ENCODE assay signal across 8 cellular contexts in the genomic region with DNA sequence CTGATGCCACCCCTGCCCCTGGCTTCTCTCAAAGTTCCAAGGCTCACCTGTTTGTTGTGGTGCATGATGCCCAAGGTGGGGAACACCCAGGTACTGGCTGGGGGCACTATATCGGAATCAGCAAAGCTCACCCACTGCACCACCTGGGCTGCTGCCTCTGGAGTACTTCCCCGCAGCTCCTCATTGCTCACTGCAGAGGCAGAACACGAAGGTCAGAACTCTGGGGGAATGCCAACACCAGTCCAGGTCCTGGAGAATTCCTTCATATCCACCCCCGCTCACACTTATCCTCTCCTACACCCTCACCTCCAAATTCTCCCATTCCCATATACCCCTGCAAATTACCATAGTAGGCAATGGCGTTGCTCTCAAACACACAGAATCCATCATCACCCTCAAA. TPM values are rescaled to one million over a fixed set of nuclear protein-coding genes. Genes with fewer than 3 reads are reported as not detected.
A peak's percentile ranks its signal among the peaks of the same experiment; 100 is the strongest.
DNase-seq lines count a peak whose midpoint lies in the region; ATAC-seq, FAIRE-seq and TF ChIP-seq lines count a peak whose summit lies in the region.
"Not testable (repeated sequence)": the region's sequence is repeated elsewhere in the genome, so short reads cannot be mapped to it uniquely, and the experiment has no call there.

No MANE protein-coding gene starts in this region.

- not testable (repeated sequence) for H3K9me2 ChIP-seq in HCT116 (ENCODE audit: insufficient read depth)

- H2AFZ ChIP-seq in HCT116 (ENCODE audit: low read depth, low read length, poor library complexity, severe bottlenecking); OCI-LY3 (ENCODE audit: low read depth, low read length); endothelial cell of umbilical vein (ENCODE audit: low read depth, low read length); smooth muscle cell (ENCODE audit: low read depth): not testable (repeated sequence)

- POLR2A ChIA-PET in HCT116 (lab: Charles Lee); activated naive CD8-positive, alpha-beta T cell treated with anti-CD3 and anti-CD28 coated beads, Interleukin-2, amount 10 ng/mL, durations not matched to agents 7 days and 5 days (lab: Charles Lee); endothelial cell of umbilical vein (lab: Charles Lee): not testable (repeated sequence)
- POLR2A ChIA-PET in naive thymus-derived CD4-positive, alpha-beta T cell (lab: Charles Lee), result interaction anchor here (0.8 to 8.1 kb wide), 5 partner anchors 15 to 270 kb away, joined by 4 to 92 read pairs (median 5); a partner anchor contains a TSS

- FAIRE-seq in endothelial cell of umbilical vein (lab: Jason Lieb, UNC), result peak; percentile 42

- DNase-seq in HCT116 (ENCODE audit: low read depth, low spot score); activated CD4-positive, alpha-beta T cell treated with anti-CD3 and anti-CD28 coated beads, Interleukin-2, amount 10 ng/mL, durations not matched to agents 24 days and 14 days; activated naive CD8-positive, alpha-beta T cell treated with anti-CD3 and anti-CD28 coated beads, Interleukin-2, amount 10 ng/mL, durations not matched to agents 7 days and 5 days; endothelial cell of umbilical vein (ENCODE audit: low read depth, low spot score); naive thymus-derived CD4-positive, alpha-beta T cell; smooth muscle cell (lab: John Stamatoyannopoulos, UW; ENCODE audit: unreplicated experiment): not testable (repeated sequence)

- CTCF ChIA-PET in HCT116 (lab: Charles Lee), result interaction anchor here (2.0 kb wide), 1 partner anchor 10 kb away, joined by 7 read pairs; no protein-coding TSS in a partner anchor
- CTCF ChIA-PET in endothelial cell of umbilical vein (lab: Charles Lee), result interaction anchor here (1.3 to 4.2 kb wide), 2 partner anchors 11 to 147 kb away, joined by 4 to 26 read pairs; no protein-coding TSS in a partner anchor
- CTCF ChIA-PET in naive thymus-derived CD4-positive, alpha-beta T cell (lab: Charles Lee), result not testable (repeated sequence)

- H3K4me3 Mint-ChIP-seq in activated CD4-positive, alpha-beta T cell treated with anti-CD3 and anti-CD28 coated beads, Interleukin-2, amount 10 ng/mL, durations not matched to agents 24 days and 14 days, result peak overlapping the region; percentile 96
- peak overlapping the region; percentile 8 for H3K4me3 Mint-ChIP-seq in activated naive CD8-positive, alpha-beta T cell treated with anti-CD3 and anti-CD28 coated beads, Interleukin-2, amount 10 ng/mL, durations not matched to agents 7 days and 5 days
- peak overlapping the region in 6 of 10 donors; percentile 5 to 100 (median 94) for H3K4me3 Mint-ChIP-seq in naive thymus-derived CD4-positive, alpha-beta T cell

- peaks cover 78% of the 10 kb centered on the region for H3K36me3 Mint-ChIP-seq in activated CD4-positive, alpha-beta T cell treated with anti-CD3 and anti-CD28 coated beads, Interleukin-2, amount 10 ng/mL, durations not matched to agents 24 days and 14 days (ENCODE audit: low read depth)
- H3K36me3 Mint-ChIP-seq in activated naive CD8-positive, alpha-beta T cell treated with anti-CD3 and anti-CD28 coated beads, Interleukin-2, amount 10 ng/mL, durations not matched to agents 7 days and 5 days, result peaks cover 47% of the 10 kb centered on the region
- peaks cover 16 to 36% (median 34%) of the 10 kb centered on the region in 5 donors for H3K36me3 Mint-ChIP-seq in naive thymus-derived CD4-positive, alpha-beta T cell

- H3K9ac ChIP-seq in BLaER1 treated with 17β-estradiol and CSF1 and Interleukin-3, amounts not matched to agents 10 nM and 100 nM, result peak overlapping the region; percentile 92 to 98 (median 95); a peak in 20 of 22 replicates
- peak overlapping the region; percentile 98; the same call in 1 of the 2 replicates for H3K9ac ChIP-seq in HCT116 (ENCODE audit: low read length)
- H3K9ac ChIP-seq in OCI-LY3 (ENCODE audit: low read length); endothelial cell of umbilical vein (replicated peaks; ENCODE audit: extremely low read depth, insufficient read depth, low read length); smooth muscle cell (ENCODE audit: low read depth): not testable (repeated sequence)

- 95% methylated on average over 5 of the region's 5 CpGs for WGBS in smooth muscle cell (ENCODE audit: low lambda C conversion rate)

- H3K4me3 ChIP-seq in BLaER1 treated with 17β-estradiol and CSF1 and Interleukin-3, amounts not matched to agents 10 nM and 100 nM, result peak overlapping the region in 7 of 10 experiments; percentile 85 to 99 (median 94); a peak in 10 of 20 replicates
- not testable (repeated sequence) for H3K4me3 ChIP-seq in HCT116 (replicated peaks in 1 of 2; ENCODE audit: low read depth in 1 of 2, low read length in 2 of 2); endothelial cell of umbilical vein (replicated peaks in 1 of 3; ENCODE audit: insufficient read depth in 1 of 3, low read depth in 1 of 3, low read length in 3 of 3); naive thymus-derived CD4-positive, alpha-beta T cell (ENCODE audit: low read length); smooth muscle cell
- H3K4me3 ChIP-seq in OCI-LY3 (ENCODE audit: low read length), result peak overlapping the region; percentile 93; the same call in 1 of the 2 replicates

- peak overlapping the region; percentile 75 for H3K27ac Mint-ChIP-seq in activated CD4-positive, alpha-beta T cell treated with anti-CD3 and anti-CD28 coated beads, Interleukin-2, amount 10 ng/mL, durations not matched to agents 24 days and 14 days
- H3K27ac Mint-ChIP-seq in activated naive CD8-positive, alpha-beta T cell treated with anti-CD3 and anti-CD28 coated beads, Interleukin-2, amount 10 ng/mL, durations not matched to agents 7 days and 5 days, result not testable (repeated sequence)
- H3K27ac Mint-ChIP-seq in naive thymus-derived CD4-positive, alpha-beta T cell, result peak overlapping the region in 8 of 9 donors; percentile 44 to 98 (median 88)

- H4K20me1 ChIP-seq in BLaER1 treated with 17β-estradiol and CSF1 and Interleukin-3, amounts not matched to agents 10 nM and 100 nM, result peaks cover 58 to 70% (median 65%) of the 10 kb centered on the region in 11 experiments; a peak in 21 of 22 replicates
- H4K20me1 ChIP-seq in HCT116 (ENCODE audit: insufficient read depth) (peaks cover 22% of the 10 kb centered on the region; the same call in 1 of the 2 replicates), smooth muscle cell (ENCODE audit: low read depth) (peaks cover 63% of the 10 kb centered on the region)
- H4K20me1 ChIP-seq in OCI-LY3 (ENCODE audit: insufficient read depth, low read length); endothelial cell of umbilical vein (replicated peaks; ENCODE audit: control insufficient read depth, extremely low read depth, insufficient read depth, low read length): not testable (repeated sequence)

- not testable (repeated sequence) for TF ChIP-seq RAD21 in HCT116 (IDR thresholded peaks at IDR 0.05; ENCODE audit: low read depth)

- H3K9me3 ChIP-seq in BLaER1 treated with 17β-estradiol and CSF1 and Interleukin-3, amounts not matched to agents 10 nM and 100 nM (replicated peaks in 1 of 11); HCT116 (ENCODE audit: control insufficient read depth in 1 of 2, insufficient read depth in 1 of 2, low read depth in 1 of 2, low read length in 2 of 2); OCI-LY3 (ENCODE audit: insufficient read depth, low read length); endothelial cell of umbilical vein (replicated peaks; ENCODE audit: control insufficient read depth, insufficient read depth, low read length); naive thymus-derived CD4-positive, alpha-beta T cell (ENCODE audit: control insufficient read depth in 2 of 3, low read length in 3 of 3); smooth muscle cell (replicated peaks; ENCODE audit: low read depth): not testable (repeated sequence)

- not testable (repeated sequence) for TF ChIP-seq CTCF in HCT116 (IDR thresholded peaks at IDR 0.05 in 2 of 3, conservative IDR thresholded peaks at IDR 0.05 in 1 of 3; ENCODE audit: borderline replicate concordance in 1 of 3, insufficient read depth in 1 of 3, low read depth in 2 of 3, low read length in 2 of 3); OCI-LY3 (IDR thresholded peaks at IDR 0.05; ENCODE audit: low read depth, low read length); endothelial cell of umbilical vein (IDR thresholded peaks at IDR 0.05; ENCODE audit: extremely low read depth in 1 of 2, insufficient read depth in 1 of 2, low read depth in 1 of 2, low read length in 2 of 2); smooth muscle cell (IDR thresholded peaks at IDR 0.05; ENCODE audit: borderline replicate concordance, insufficient read depth, poor library complexity, severe bottlenecking)

- not testable (repeated sequence) for H3K27me3 Mint-ChIP-seq in activated CD4-positive, alpha-beta T cell treated with anti-CD3 and anti-CD28 coated beads, Interleukin-2, amount 10 ng/mL, durations not matched to agents 24 days and 14 days; activated naive CD8-positive, alpha-beta T cell treated with anti-CD3 and anti-CD28 coated beads, Interleukin-2, amount 10 ng/mL, durations not matched to agents 7 days and 5 days; naive thymus-derived CD4-positive, alpha-beta T cell

- not testable (repeated sequence) for BruUV-seq in HCT116 (replicated peaks; lab: Mats Ljungman, UMichigan); endothelial cell of umbilical vein (replicated peaks; lab: Mats Ljungman, UMichigan)

- H3K4me2 ChIP-seq in BLaER1 treated with 17β-estradiol and CSF1 and Interleukin-3, amounts not matched to agents 10 nM and 100 nM, result peak overlapping the region; percentile 92 to 99 (median 96)
- H3K4me2 ChIP-seq in HCT116 (ENCODE audit: low read length) (peak overlapping the region; percentile 87; the same call in 1 of the 2 replicates), OCI-LY3 (ENCODE audit: low read length) (peak overlapping the region; percentile 73), endothelial cell of umbilical vein (ENCODE audit: insufficient read depth, low read length) (peak overlapping the region; percentile 92)
- not testable (repeated sequence) for H3K4me2 ChIP-seq in smooth muscle cell

- not testable (repeated sequence) for H3F3A ChIP-seq in smooth muscle cell (ENCODE audit: low read depth)

- peak overlapping the region in 1 of 11 experiments; percentile 89; a peak in 1 of 22 replicates for H3K27ac ChIP-seq in BLaER1 treated with 17β-estradiol and CSF1 and Interleukin-3, amounts not matched to agents 10 nM and 100 nM
- H3K27ac ChIP-seq in HCT116 (ENCODE audit: low read depth, low read length); endothelial cell of umbilical vein (ENCODE audit: insufficient read depth, low read depth, low read length): not testable (repeated sequence)
- peak overlapping the region; percentile 63 for H3K27ac ChIP-seq in OCI-LY3 (ENCODE audit: low read length)
- peak overlapping the region; percentile 88 for H3K27ac ChIP-seq in naive thymus-derived CD4-positive, alpha-beta T cell (ENCODE audit: low read depth, low read length)
- peak overlapping the region; percentile 79 for H3K27ac ChIP-seq in smooth muscle cell (ENCODE audit: low read depth)

- H3K4me1 ChIP-seq in BLaER1 treated with 17β-estradiol and CSF1 and Interleukin-3, amounts not matched to agents 10 nM and 100 nM, result peaks cover 44 to 80% (median 55%) of the 10 kb centered on the region in 10 experiments
- H3K4me1 ChIP-seq in HCT116 (ENCODE audit: control insufficient read depth in 1 of 2, insufficient read depth in 2 of 2, low read length in 2 of 2) (peaks cover 8 to 37% of the 10 kb centered on the region in 2 experiments), OCI-LY3 (ENCODE audit: low read length) (peaks cover 58% of the 10 kb centered on the region), endothelial cell of umbilical vein (ENCODE audit: control insufficient read depth, extremely low read depth, insufficient read depth, low read length) (peaks cover 41% of the 10 kb centered on the region), smooth muscle cell (ENCODE audit: low read depth) (peaks cover 11% of the 10 kb centered on the region)
- peaks cover 8 to 11% of the 10 kb centered on the region in 2 donors for H3K4me1 ChIP-seq in naive thymus-derived CD4-positive, alpha-beta T cell (ENCODE audit: control insufficient read depth in 2 of 2, insufficient read depth in 2 of 2, low read length in 2 of 2)

- not testable (repeated sequence) for H3K27me3 ChIP-seq in BLaER1 treated with 17β-estradiol and CSF1 and Interleukin-3, amounts not matched to agents 10 nM and 100 nM; HCT116 (ENCODE audit: insufficient read depth, low read length); OCI-LY3 (ENCODE audit: low read depth, low read length); endothelial cell of umbilical vein (ENCODE audit: control insufficient read depth in 2 of 2, insufficient read depth in 2 of 2, low read length in 2 of 2); naive thymus-derived CD4-positive, alpha-beta T cell (ENCODE audit: control insufficient read depth in 2 of 2, insufficient read depth in 2 of 2, low read length in 2 of 2); smooth muscle cell (ENCODE audit: low read depth)

- dilution Hi-C loops in endothelial cell of umbilical vein (cut with MboI; ENCODE audit: extremely low pct_ligation_motif_present, low sequenced_read_pairs), result not testable (repeated sequence)

- H3K79me2 ChIP-seq in HCT116 (ENCODE audit: insufficient read depth, low read length) (peaks cover 72% of the 10 kb centered on the region), OCI-LY3 (ENCODE audit: low read length) (peaks cover 75% of the 10 kb centered on the region), endothelial cell of umbilical vein (ENCODE audit: control insufficient read depth, insufficient read depth, low read length) (peaks cover 87% of the 10 kb centered on the region), smooth muscle cell (ENCODE audit: low read depth) (peaks cover 89% of the 10 kb centered on the region)

- H3K9me1 ChIP-seq in endothelial cell of umbilical vein (replicated peaks; ENCODE audit: control insufficient read depth, extremely low read depth, insufficient read depth, low read length), result not testable (repeated sequence)

- not testable (repeated sequence) for ATAC-seq in HCT116; activated naive CD8-positive, alpha-beta T cell treated with anti-CD3 and anti-CD28 coated beads, Interleukin-2, amount 10 ng/mL, durations not matched to agents 7 days and 5 days (ENCODE audit: low read depth); naive thymus-derived CD4-positive, alpha-beta T cell

- H3K9me3 Mint-ChIP-seq in activated CD4-positive, alpha-beta T cell treated with anti-CD3 and anti-CD28 coated beads, Interleukin-2, amount 10 ng/mL, durations not matched to agents 24 days and 14 days; activated naive CD8-positive, alpha-beta T cell treated with anti-CD3 and anti-CD28 coated beads, Interleukin-2, amount 10 ng/mL, durations not matched to agents 7 days and 5 days; naive thymus-derived CD4-positive, alpha-beta T cell: not testable (repeated sequence)

- H3K4me1 Mint-ChIP-seq in activated CD4-positive, alpha-beta T cell treated with anti-CD3 and anti-CD28 coated beads, Interleukin-2, amount 10 ng/mL, durations not matched to agents 24 days and 14 days, result peaks cover 48% of the 10 kb centered on the region
- H3K4me1 Mint-ChIP-seq in activated naive CD8-positive, alpha-beta T cell treated with anti-CD3 and anti-CD28 coated beads, Interleukin-2, amount 10 ng/mL, durations not matched to agents 7 days and 5 days, result peaks cover 46% of the 10 kb centered on the region
- H3K4me1 Mint-ChIP-seq in naive thymus-derived CD4-positive, alpha-beta T cell, result peaks cover 39 to 70% (median 57%) of the 10 kb centered on the region in 7 donors

- not testable (repeated sequence) for TF ChIP-seq POLR2A in HCT116 (IDR thresholded peaks at IDR 0.05; ENCODE audit: borderline replicate concordance, extremely low read depth, insufficient read depth, insufficient read length); endothelial cell of umbilical vein (IDR thresholded peaks at IDR 0.05; ENCODE audit: low read depth, low read length)

- RAD21 ChIA-PET in HCT116 (lab: Charles Lee; ENCODE audit: low non-redundant PET in 1 of 2, low total read pairs in 2 of 2, uncharacterized antibody in 2 of 2, unreplicated experiment in 2 of 2), result not testable (repeated sequence)

- intact Hi-C loops in HCT116 (cut with micrococcal nuclease); activated CD4-positive, alpha-beta T cell treated with anti-CD3 and anti-CD28 coated beads, Interleukin-2, amount 10 ng/mL, durations not matched to agents 24 days and 14 days (cut with micrococcal nuclease); endothelial cell of umbilical vein (cut with micrococcal nuclease): not testable (repeated sequence)
- intact Hi-C loops in naive thymus-derived CD4-positive, alpha-beta T cell (cut with micrococcal nuclease), result loop anchor here in 1 of 2 donors (5.0 kb wide), 1 partner anchor 286 kb away; no protein-coding TSS in a partner anchor

- peaks cover 69 to 82% (median 75%) of the 10 kb centered on the region in 11 experiments for H3K36me3 ChIP-seq in BLaER1 treated with 17β-estradiol and CSF1 and Interleukin-3, amounts not matched to agents 10 nM and 100 nM
- H3K36me3 ChIP-seq in HCT116 (ENCODE audit: control insufficient read depth in 1 of 2, insufficient read depth in 2 of 2, low read length in 2 of 2) (peaks cover 42 to 68% of the 10 kb centered on the region in 2 experiments), OCI-LY3 (replicated peaks; ENCODE audit: low read depth, low read length) (peaks cover 64% of the 10 kb centered on the region), endothelial cell of umbilical vein (ENCODE audit: control insufficient read depth in 2 of 2, extremely low read depth in 1 of 2, insufficient read depth in 2 of 2, low read length in 2 of 2) (peaks cover 27 to 28% of the 10 kb centered on the region in 2 experiments)
- H3K36me3 ChIP-seq in naive thymus-derived CD4-positive, alpha-beta T cell (ENCODE audit: control insufficient read depth in 2 of 3, insufficient read depth in 3 of 3, low read length in 3 of 3), result peaks cover 5 to 69% (median 8%) of the 10 kb centered on the region in 3 experiments
- H3K36me3 ChIP-seq in smooth muscle cell (ENCODE audit: low read depth), result not testable (repeated sequence)

RNA-seq across cellular contexts. Expression of a gene that starts 2.2 kb away (rescaled TPM):
- total RNA-seq in HCT116 (2021; ENCODE audit: unreplicated experiment) (1,901 TPM), endothelial cell of umbilical vein (1,341 and 1,345 TPM in 2 replicates), smooth muscle cell (773 and 864 TPM in 2 replicates)
- polyA plus RNA-seq in HCT116 (2012), result 2,991 and 3,021 TPM in 2 replicates
- total RNA-seq in activated CD4-positive, alpha-beta T cell treated with anti-CD3 and anti-CD28 coated beads, Interleukin-2, amount 10 ng/mL, durations not matched to agents 24 days and 14 days, result 1,271 and 1,309 TPM in 2 replicates
- total RNA-seq in activated naive CD8-positive, alpha-beta T cell treated with anti-CD3 and anti-CD28 coated beads, Interleukin-2, amount 10 ng/mL, durations not matched to agents 7 days and 5 days, result 1,000 to 10,000 TPM; 1,132 to 1,152 TPM
- polyA plus RNA-seq in endothelial cell of umbilical vein (1,723 and 2,133 TPM in 2 replicates), smooth muscle cell (433 and 463 TPM in 2 replicates)
- 2,150 and 2,252 TPM in 2 replicates for polyA plus RNA-seq in endothelial cell of umbilical vein (2011; cell fraction: cytosol; rRNA removed)
- 635 and 665 TPM in 2 replicates for polyA plus RNA-seq in endothelial cell of umbilical vein (2011; cell fraction: nucleus; rRNA removed)
- 1,499 and 2,213 TPM in 2 replicates for polyA plus RNA-seq in endothelial cell of umbilical vein (2012)
- polyA minus RNA-seq in endothelial cell of umbilical vein, result 1,683 and 1,722 TPM in 2 replicates
- 1,661 TPM for polyA minus RNA-seq in endothelial cell of umbilical vein (2011; cell fraction: cytosol; rRNA and poly(A)+ RNA removed)
- 130 and 133 TPM in 2 replicates for polyA minus RNA-seq in endothelial cell of umbilical vein (2011; cell fraction: nucleus; rRNA and poly(A)+ RNA removed)
- total RNA-seq in naive thymus-derived CD4-positive, alpha-beta T cell, result 1,000 to 10,000 TPM; 1,186 to 2,550 (median 2,338) TPM
- 1,000 to 10,000 TPM; 2,027 to 2,354 TPM for polyA plus RNA-seq in naive thymus-derived CD4-positive, alpha-beta T cell

RNA-seq across cellular contexts. Expression of a gene that starts 19.8 kb away (rescaled TPM):
- total RNA-seq in HCT116 (2021; ENCODE audit: unreplicated experiment) (49.0 TPM), endothelial cell of umbilical vein (16.9 and 17.8 TPM in 2 replicates), smooth muscle cell (3.0 and 5.5 TPM in 2 replicates)
- polyA plus RNA-seq in HCT116 (2012), result 23.7 and 25.5 TPM in 2 replicates
- total RNA-seq in activated CD4-positive, alpha-beta T cell treated with anti-CD3 and anti-CD28 coated beads, Interleukin-2, amount 10 ng/mL, durations not matched to agents 24 days and 14 days, result 45.3 and 50.9 TPM in 2 replicates
- total RNA-seq in activated naive CD8-positive, alpha-beta T cell treated with anti-CD3 and anti-CD28 coated beads, Interleukin-2, amount 10 ng/mL, durations not matched to agents 7 days and 5 days, result 10 to 100 TPM; 27.2 to 38.2 TPM
- polyA plus RNA-seq in endothelial cell of umbilical vein (11.5 and 12.7 TPM in 2 replicates), smooth muscle cell (15.9 and 18.6 TPM in 2 replicates)
- 7.1 and 9.3 TPM in 2 replicates for polyA plus RNA-seq in endothelial cell of umbilical vein (2011; cell fraction: cytosol; rRNA removed)
- 45.0 and 48.0 TPM in 2 replicates for polyA plus RNA-seq in endothelial cell of umbilical vein (2011; cell fraction: nucleus; rRNA removed)
- polyA plus RNA-seq in endothelial cell of umbilical vein (2012), result 10.6 and 12.9 TPM in 2 replicates
- polyA minus RNA-seq in endothelial cell of umbilical vein, result 8.6 and 9.0 TPM in 2 replicates
- 16.0 TPM for polyA minus RNA-seq in endothelial cell of umbilical vein (2011; cell fraction: cytosol; rRNA and poly(A)+ RNA removed)
- 5.2 and 7.6 TPM in 2 replicates for polyA minus RNA-seq in endothelial cell of umbilical vein (2011; cell fraction: nucleus; rRNA and poly(A)+ RNA removed)
- total RNA-seq in naive thymus-derived CD4-positive, alpha-beta T cell, result 10 to 100 TPM; 34.5 to 54.6 (median 37.4) TPM
- polyA plus RNA-seq in naive thymus-derived CD4-positive, alpha-beta T cell, result 10 to 100 TPM; 20.2 to 25.4 TPM

RNA-seq across cellular contexts. Expression of a gene that starts 24.9 kb away (rescaled TPM):
- total RNA-seq in HCT116 (2021; ENCODE audit: unreplicated experiment) (239 TPM), endothelial cell of umbilical vein (381 and 436 TPM in 2 replicates), smooth muscle cell (229 and 240 TPM in 2 replicates)
- 99.3 and 137 TPM in 2 replicates for polyA plus RNA-seq in HCT116 (2012)
- total RNA-seq in activated CD4-positive, alpha-beta T cell treated with anti-CD3 and anti-CD28 coated beads, Interleukin-2, amount 10 ng/mL, durations not matched to agents 24 days and 14 days, result 88.8 and 91.5 TPM in 2 replicates
- 100 to 1,000 TPM; 278 to 344 TPM for total RNA-seq in activated naive CD8-positive, alpha-beta T cell treated with anti-CD3 and anti-CD28 coated beads, Interleukin-2, amount 10 ng/mL, durations not matched to agents 7 days and 5 days
- polyA plus RNA-seq in endothelial cell of umbilical vein (25.1 and 35.2 TPM in 2 replicates), smooth muscle cell (27.2 and 58.8 TPM in 2 replicates)
- 46.3 and 51.8 TPM in 2 replicates for polyA plus RNA-seq in endothelial cell of umbilical vein (2011; cell fraction: cytosol; rRNA removed)
- polyA plus RNA-seq in endothelial cell of umbilical vein (2011; cell fraction: nucleus; rRNA removed), result 322 and 346 TPM in 2 replicates
- 223 and 321 TPM in 2 replicates for polyA plus RNA-seq in endothelial cell of umbilical vein (2012)
- 219 and 258 TPM in 2 replicates for polyA minus RNA-seq in endothelial cell of umbilical vein
- 78.7 TPM for polyA minus RNA-seq in endothelial cell of umbilical vein (2011; cell fraction: cytosol; rRNA and poly(A)+ RNA removed)
- 446 and 550 TPM in 2 replicates for polyA minus RNA-seq in endothelial cell of umbilical vein (2011; cell fraction: nucleus; rRNA and poly(A)+ RNA removed)
- 100 to 1,000 TPM; 174 to 622 (median 243) TPM for total RNA-seq in naive thymus-derived CD4-positive, alpha-beta T cell
- polyA plus RNA-seq in naive thymus-derived CD4-positive, alpha-beta T cell, result 1 to 10 TPM; 6.7 to 7.7 TPM

RNA-seq across cellular contexts. Expression of a gene that starts 30.2 kb away (rescaled TPM):
- total RNA-seq in HCT116 (2021; ENCODE audit: unreplicated experiment) (98.9 TPM), endothelial cell of umbilical vein (166 and 176 TPM in 2 replicates), smooth muscle cell (57.0 and 65.9 TPM in 2 replicates)
- polyA plus RNA-seq in HCT116 (2012), result 61.2 and 68.3 TPM in 2 replicates
- 219 and 220 TPM in 2 replicates for total RNA-seq in activated CD4-positive, alpha-beta T cell treated with anti-CD3 and anti-CD28 coated beads, Interleukin-2, amount 10 ng/mL, durations not matched to agents 24 days and 14 days
- 100 to 1,000 TPM; 231 to 233 TPM for total RNA-seq in activated naive CD8-positive, alpha-beta T cell treated with anti-CD3 and anti-CD28 coated beads, Interleukin-2, amount 10 ng/mL, durations not matched to agents 7 days and 5 days
- polyA plus RNA-seq in endothelial cell of umbilical vein (30.2 and 40.4 TPM in 2 replicates), smooth muscle cell (20.5 and 22.7 TPM in 2 replicates)
- polyA plus RNA-seq in endothelial cell of umbilical vein (2011; cell fraction: cytosol; rRNA removed), result 30.0 and 32.2 TPM in 2 replicates
- polyA plus RNA-seq in endothelial cell of umbilical vein (2011; cell fraction: nucleus; rRNA removed), result 111 and 132 TPM in 2 replicates
- polyA plus RNA-seq in endothelial cell of umbilical vein (2012), result 108 and 120 TPM in 2 replicates
- polyA minus RNA-seq in endothelial cell of umbilical vein, result 91.6 and 95.5 TPM in 2 replicates
- 51.8 TPM for polyA minus RNA-seq in endothelial cell of umbilical vein (2011; cell fraction: cytosol; rRNA and poly(A)+ RNA removed)
- polyA minus RNA-seq in endothelial cell of umbilical vein (2011; cell fraction: nucleus; rRNA and poly(A)+ RNA removed), result 40.3 and 57.1 TPM in 2 replicates
- total RNA-seq in naive thymus-derived CD4-positive, alpha-beta T cell, result 100 to 1,000 TPM; 134 to 238 (median 199) TPM
- 10 to 100 TPM; 25.6 to 46.4 TPM for polyA plus RNA-seq in naive thymus-derived CD4-positive, alpha-beta T cell

RNA-seq across cellular contexts. Expression of a gene that starts 41.1 kb away (rescaled TPM):
- total RNA-seq in HCT116 (2021; ENCODE audit: unreplicated experiment) (124 TPM), endothelial cell of umbilical vein (101 and 110 TPM in 2 replicates), smooth muscle cell (20.6 and 35.0 TPM in 2 replicates)
- 65.7 and 71.8 TPM in 2 replicates for polyA plus RNA-seq in HCT116 (2012)
- 161 and 166 TPM in 2 replicates for total RNA-seq in activated CD4-positive, alpha-beta T cell treated with anti-CD3 and anti-CD28 coated beads, Interleukin-2, amount 10 ng/mL, durations not matched to agents 24 days and 14 days
- total RNA-seq in activated naive CD8-positive, alpha-beta T cell treated with anti-CD3 and anti-CD28 coated beads, Interleukin-2, amount 10 ng/mL, durations not matched to agents 7 days and 5 days, result 100 to 1,000 TPM; 183 to 185 TPM
- polyA plus RNA-seq in endothelial cell of umbilical vein (75.7 and 78.3 TPM in 2 replicates), smooth muscle cell (36.8 and 47.2 TPM in 2 replicates)
- polyA plus RNA-seq in endothelial cell of umbilical vein (2011; cell fraction: cytosol; rRNA removed), result 27.7 and 29.7 TPM in 2 replicates
- 297 and 324 TPM in 2 replicates for polyA plus RNA-seq in endothelial cell of umbilical vein (2011; cell fraction: nucleus; rRNA removed)
- 60.5 and 84.3 TPM in 2 replicates for polyA plus RNA-seq in endothelial cell of umbilical vein (2012)
- 61.5 and 71.2 TPM in 2 replicates for polyA minus RNA-seq in endothelial cell of umbilical vein
- 19.6 TPM for polyA minus RNA-seq in endothelial cell of umbilical vein (2011; cell fraction: cytosol; rRNA and poly(A)+ RNA removed)
- polyA minus RNA-seq in endothelial cell of umbilical vein (2011; cell fraction: nucleus; rRNA and poly(A)+ RNA removed), result 36.6 and 42.9 TPM in 2 replicates
- 100 to 1,000 TPM; 152 to 209 (median 188) TPM for total RNA-seq in naive thymus-derived CD4-positive, alpha-beta T cell
- 10 to 100 TPM; 14.6 to 23.9 TPM for polyA plus RNA-seq in naive thymus-derived CD4-positive, alpha-beta T cell

Comparison
In these comparisons a context has a peak if more than half of its experiments do, and no peak if none do; other contexts are left out.
1. H3K4me3 Mint-ChIP-seq: peak in every context shown above with its lines; median percentile 96 in activated CD4-positive, alpha-beta T cell treated with anti-CD3 and anti-CD28 coated beads, Interleukin-2, amount 10 ng/mL, durations not matched to agents 24 days and 14 days; 94 in naive thymus-derived CD4-positive, alpha-beta T cell; 8 in activated naive CD8-positive, alpha-beta T cell treated with anti-CD3 and anti-CD28 coated beads, Interleukin-2, amount 10 ng/mL, durations not matched to agents 7 days and 5 days.